14 cellular contexts compared by ENCODE assay signal in the genomic region with DNA sequence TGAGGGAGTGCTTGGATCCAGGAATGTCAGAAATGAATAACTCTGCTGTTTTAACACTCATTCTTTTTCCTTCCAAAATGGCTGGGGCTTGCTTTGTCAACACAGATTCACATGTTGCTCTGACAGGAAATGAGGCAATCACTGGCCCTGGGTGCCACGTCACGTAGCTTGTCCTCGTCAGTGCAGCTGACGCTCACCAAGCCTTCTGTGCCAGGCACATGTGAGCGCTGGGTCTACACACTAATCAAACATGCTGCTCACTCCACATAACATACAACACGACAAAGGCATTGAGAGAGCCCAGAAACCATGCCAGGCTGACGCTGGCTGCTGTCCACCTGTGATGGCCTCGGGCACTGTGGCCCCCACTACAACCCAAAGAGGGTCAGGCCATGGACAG.
DNase-seq lines count a peak whose midpoint lies in the region; ATAC-seq and TF ChIP-seq lines count a peak whose summit lies in the region.
"Had no signal": no experiment of that assay in that cellular context is flagged by ENCODE, and none has a peak within 500 bp of the region (broad histone marks: within the 10 kb centered on the region; RNA-seq: fewer than 3 reads in every experiment).

No MANE protein-coding gene starts in this region.

- peaks cover 2% of the 10 kb centered on the region for H3K36me3 Mint-ChIP-seq in osteocyte (ENCODE audit: unreplicated experiment)

- H3K4me1 Mint-ChIP-seq in osteocyte (ENCODE audit: unreplicated experiment), result peaks cover 21% of the 10 kb centered on the region

- peaks cover 12% of the 10 kb centered on the region for H3K27me3 Mint-ChIP-seq in osteocyte (ENCODE audit: unreplicated experiment)

- no peaks in the 10 kb centered on the region for H3K9me2 ChIP-seq in Loucy (replicated peaks; ENCODE audit: low read depth, low read length)

- H3K4me3 ChIP-seq in Loucy (ENCODE audit: low read length, poor library complexity, severe bottlenecking) (no peak overlapping the region), dorsolateral prefrontal cortex (no peak overlapping the region), mucosa of descending colon (no peak overlapping the region)
- H3K4me3 ChIP-seq: PC-9, suprapubic skin had no signal

- H3K27ac ChIP-seq in dorsolateral prefrontal cortex, result peak overlapping the region in 53 of 59 donors; percentile 3 to 88 (median 69)
- H3K27ac ChIP-seq: C4-2B, parathyroid adenoma, PC-9, suprapubic skin had no signal

- no peak for TF ChIP-seq CTCF in Loucy (conservative IDR thresholded peaks at IDR 0.05; ENCODE audit: low read length)
- no peak for TF ChIP-seq CTCF in dorsolateral prefrontal cortex (IDR thresholded peaks at IDR 0.05 in 54 of 56, conservative IDR thresholded peaks at IDR 0.05 in 2 of 56; ENCODE audit: low read depth in 1 of 56, partially characterized antibody in 56 of 56)
- no peak for TF ChIP-seq CTCF in osteocyte (IDR thresholded peaks at IDR 0.05)
- no peak for TF ChIP-seq CTCF in mucosa of descending colon (IDR thresholded peaks at IDR 0.05)

- H3K36me3 ChIP-seq in Loucy (ENCODE audit: insufficient read depth, low read length), result no peaks in the 10 kb centered on the region
- H3K36me3 ChIP-seq in mucosa of descending colon (ENCODE audit: low read depth), result no peaks in the 10 kb centered on the region
- H3K36me3 ChIP-seq: suprapubic skin had no signal

- H3K4me3 Mint-ChIP-seq in osteocyte (ENCODE audit: unreplicated experiment), result no peak overlapping the region

- H3K4me1 ChIP-seq in Loucy (ENCODE audit: insufficient read depth, low read length, poor library complexity, severe bottlenecking), result peaks cover 39% of the 10 kb centered on the region
- H3K4me1 ChIP-seq in mucosa of descending colon (ENCODE audit: low read depth), result no peaks in the 10 kb centered on the region
- H3K4me1 ChIP-seq: parathyroid adenoma, suprapubic skin had no signal

- no peak for ATAC-seq in HG02623 (IDR thresholded peaks at IDR 0.05; ENCODE audit: unreplicated experiment)
- no peak for ATAC-seq in mucosa of descending colon
- ATAC-seq: left colon had no signal

- intact Hi-C loops in dorsolateral prefrontal cortex (cut with DNase I) (no loop called here), mucosa of descending colon (cut with DNase I, micrococcal nuclease) (no loop called here)

- peaks cover 21% of the 10 kb centered on the region for H3F3A ChIP-seq in Loucy (ENCODE audit: low read depth)

- no peaks in the 10 kb centered on the region for H3K9me3 Mint-ChIP-seq in osteocyte (ENCODE audit: unreplicated experiment)

- peak; percentile 31 for DNase-seq in Daoy (ENCODE audit: low read depth)
- DNase-seq in dorsolateral prefrontal cortex, result peak in 5 of 10 donors; percentile 46 to 69 (median 55)
- no peak for DNase-seq in osteocyte (ENCODE audit: extremely low spot score, unreplicated experiment)
- DNase-seq in DMS53 (lab: John Stamatoyannopoulos, UW), result no peak
- DNase-seq in mucosa of descending colon, result no peak
- DNase-seq: activated gamma-delta T cell, left colon, NCI-H2081 treated with DMSO at 0.1 percent for 48 hours, PC-9 had no signal

- peaks cover 17% of the 10 kb centered on the region for H3K27me3 ChIP-seq in Loucy (ENCODE audit: insufficient read depth, low read length, poor library complexity, severe bottlenecking)
- peaks cover 0 to 23% (median 0%) of the 10 kb centered on the region in 45 donors for H3K27me3 ChIP-seq in dorsolateral prefrontal cortex

- no peaks in the 10 kb centered on the region for H3K79me2 ChIP-seq in Loucy (ENCODE audit: insufficient read depth, low read length)
- H3K79me2 ChIP-seq: parathyroid adenoma had no signal

- no peaks in the 10 kb centered on the region for H4K20me1 ChIP-seq in Loucy (ENCODE audit: insufficient read depth, low read length, poor library complexity, severe bottlenecking)

- H3K9me3 ChIP-seq in Loucy (ENCODE audit: insufficient read depth, low read depth, low read length) (no peaks in the 10 kb centered on the region), mucosa of descending colon (no peaks in the 10 kb centered on the region)
- H3K9me3 ChIP-seq: suprapubic skin had no signal

- H3K27ac Mint-ChIP-seq in osteocyte (ENCODE audit: unreplicated experiment), result peak overlapping the region; percentile 80

- H3K4me2 ChIP-seq in Loucy (ENCODE audit: low read depth, low read length, poor library complexity, severe bottlenecking), result peak overlapping the region; percentile 72
- H3K4me2 ChIP-seq: PC-9 had no signal

- H2AFZ ChIP-seq in Loucy (ENCODE audit: low read length), result no peak overlapping the region
- H2AFZ ChIP-seq: parathyroid adenoma, PC-9 had no signal

- no peak overlapping the region for H3K9ac ChIP-seq in Loucy (ENCODE audit: low read depth, low read length, poor library complexity, severe bottlenecking)
- H3K9ac ChIP-seq: parathyroid adenoma had no signal
